Comparison of ENCODE assay signal across 11 cellular contexts in genomic region chr3:7876741-7877297, GRCh38.
DNase-seq lines count a peak whose midpoint lies in the region; ATAC-seq and TF ChIP-seq lines count a peak whose summit lies in the region.
"Had no signal": no experiment of that assay in that cellular context is flagged by ENCODE, and none has a peak within 500 bp of the region (broad histone marks: within the 10 kb centered on the region; RNA-seq: fewer than 3 reads in every experiment).

No MANE protein-coding gene starts in this region.

- no peaks in the 10 kb centered on the region for H3F3A ChIP-seq in Loucy (ENCODE audit: low read depth)

- H3K9ac ChIP-seq in Loucy (ENCODE audit: low read depth, low read length, poor library complexity, severe bottlenecking): no peak overlapping the region

- H3K9me2 ChIP-seq in Loucy (replicated peaks; ENCODE audit: low read depth, low read length): no peaks in the 10 kb centered on the region

- H3K27ac Mint-ChIP-seq in activated CD8-positive, alpha-beta T cell treated with anti-CD3 and anti-CD28 coated beads for 36 hours: peak overlapping the region; percentile 72
- H3K27ac Mint-ChIP-seq in stimulated activated naive B cell treated with anti-CD40 and anti-IgM and Interleukin-4, amounts not matched to agents 10 μg/mL and 1 μg/mL and 100 μg/mL, for 72 hours: no peak overlapping the region

- H4K20me1 ChIP-seq in Loucy (ENCODE audit: insufficient read depth, low read length, poor library complexity, severe bottlenecking): no peaks in the 10 kb centered on the region

- DNase-seq in activated CD8-positive, alpha-beta T cell treated with anti-CD3 and anti-CD28 coated beads for 36 hours: peak; percentile 50
- peak; percentile 5 to 35 (median 28) for DNase-seq in effector memory CD4-positive, alpha-beta T cell
- peak; percentile 9 to 21 (median 13) for DNase-seq in stimulated activated CD4-positive, alpha-beta T cell treated with anti-CD3 and anti-CD28 coated beads, TNF-alpha, amount 100 ng/mL, for 1 hour (ENCODE audit: low read depth in 3 of 3, low spot score in 1 of 3)
- no peak for DNase-seq in stimulated activated naive B cell treated with anti-CD40 and anti-IgM and Interleukin-4, amounts not matched to agents 10 μg/mL and 1 μg/mL and 100 μg/mL, for 72 hours
- no peak for DNase-seq in dedifferentiated amniotic fluid mesenchymal stem cell (ENCODE audit: extremely low spot score)
- DNase-seq: GOT3, SJCRH30, thyroid gland had no signal

- no peaks in the 10 kb centered on the region for H3K9me3 ChIP-seq in Loucy (ENCODE audit: insufficient read depth, low read depth, low read length)
- H3K9me3 ChIP-seq in effector memory CD4-positive, alpha-beta T cell (ENCODE audit: control insufficient read depth, low read length): no peaks in the 10 kb centered on the region
- H3K9me3 ChIP-seq: SJCRH30, thyroid gland had no signal

- peaks cover 10% of the 10 kb centered on the region for H3K4me1 ChIP-seq in Loucy (ENCODE audit: insufficient read depth, low read length, poor library complexity, severe bottlenecking)
- peaks cover 19% of the 10 kb centered on the region for H3K4me1 ChIP-seq in effector memory CD4-positive, alpha-beta T cell (ENCODE audit: control insufficient read depth, insufficient read depth, low read length, poor library complexity, severe bottlenecking)
- H3K4me1 ChIP-seq: SJCRH30 had no signal

- no peaks in the 10 kb centered on the region for H3K36me3 ChIP-seq in Loucy (ENCODE audit: insufficient read depth, low read length)
- H3K36me3 ChIP-seq in effector memory CD4-positive, alpha-beta T cell (ENCODE audit: control insufficient read depth, insufficient read depth, low read length): no peaks in the 10 kb centered on the region
- H3K36me3 ChIP-seq: SJCRH30, thyroid gland had no signal

- POLR2A ChIA-PET in activated CD8-positive, alpha-beta T cell treated with anti-CD3 and anti-CD28 coated beads for 36 hours (lab: Charles Lee): interaction anchor here (1.0 kb wide), 1 partner anchor 14 kb away, joined by 3 read pairs; no protein-coding TSS in a partner anchor

- peak overlapping the region; percentile 53 for H3K4me2 ChIP-seq in Loucy (ENCODE audit: low read depth, low read length, poor library complexity, severe bottlenecking)

- peaks cover 7% of the 10 kb centered on the region for H3K9me3 Mint-ChIP-seq in activated CD8-positive, alpha-beta T cell treated with anti-CD3 and anti-CD28 coated beads for 36 hours
- peaks cover 0 to 8% of the 10 kb centered on the region in 2 donors for H3K9me3 Mint-ChIP-seq in stimulated activated naive B cell treated with anti-CD40 and anti-IgM and Interleukin-4, amounts not matched to agents 10 μg/mL and 1 μg/mL and 100 μg/mL, for 72 hours

- H3K36me3 Mint-ChIP-seq in activated CD8-positive, alpha-beta T cell treated with anti-CD3 and anti-CD28 coated beads for 36 hours (ENCODE audit: low read depth): no peaks in the 10 kb centered on the region
- no peaks in the 10 kb centered on the region for H3K36me3 Mint-ChIP-seq in stimulated activated naive B cell treated with anti-CD40 and anti-IgM and Interleukin-4, amounts not matched to agents 10 μg/mL and 1 μg/mL and 100 μg/mL, for 72 hours

- H3K4me3 ChIP-seq in Loucy (ENCODE audit: low read length, poor library complexity, severe bottlenecking): no peak overlapping the region
- H3K4me3 ChIP-seq in effector memory CD4-positive, alpha-beta T cell (ENCODE audit: insufficient read depth, low read depth, low read length, poor library complexity, severe bottlenecking): no peak overlapping the region
- H3K4me3 ChIP-seq: SJCRH30, thyroid gland had no signal

- intact Hi-C loops in activated CD8-positive, alpha-beta T cell treated with anti-CD3 and anti-CD28 coated beads for 36 hours (cut with micrococcal nuclease): no loop called here

- H3K4me1 Mint-ChIP-seq in activated CD8-positive, alpha-beta T cell treated with anti-CD3 and anti-CD28 coated beads for 36 hours (ENCODE audit: low read depth): peaks cover 9% of the 10 kb centered on the region
- no peaks in the 10 kb centered on the region for H3K4me1 Mint-ChIP-seq in stimulated activated naive B cell treated with anti-CD40 and anti-IgM and Interleukin-4, amounts not matched to agents 10 μg/mL and 1 μg/mL and 100 μg/mL, for 72 hours

- ATAC-seq in activated CD8-positive, alpha-beta T cell treated with anti-CD3 and anti-CD28 coated beads for 36 hours: peak; percentile 89
- no peak for ATAC-seq in GM19397 (IDR thresholded peaks at IDR 0.05; ENCODE audit: unreplicated experiment)
- ATAC-seq in stimulated activated naive B cell treated with anti-CD40 and anti-IgM and Interleukin-4, amounts not matched to agents 10 μg/mL and 1 μg/mL and 100 μg/mL, for 72 hours (replicated peaks): no peak
- no peak for ATAC-seq in GM18861 (IDR thresholded peaks at IDR 0.05; ENCODE audit: unreplicated experiment)

- CTCF ChIA-PET in activated CD8-positive, alpha-beta T cell treated with anti-CD3 and anti-CD28 coated beads for 36 hours (lab: Charles Lee): no interaction called here

- H3K27me3 Mint-ChIP-seq in activated CD8-positive, alpha-beta T cell treated with anti-CD3 and anti-CD28 coated beads for 36 hours: no peaks in the 10 kb centered on the region
- no peaks in the 10 kb centered on the region for H3K27me3 Mint-ChIP-seq in stimulated activated naive B cell treated with anti-CD40 and anti-IgM and Interleukin-4, amounts not matched to agents 10 μg/mL and 1 μg/mL and 100 μg/mL, for 72 hours

- H3K79me2 ChIP-seq in Loucy (ENCODE audit: insufficient read depth, low read length): no peaks in the 10 kb centered on the region

- H3K4me3 Mint-ChIP-seq in activated CD8-positive, alpha-beta T cell treated with anti-CD3 and anti-CD28 coated beads for 36 hours: no peak overlapping the region
- no peak overlapping the region for H3K4me3 Mint-ChIP-seq in stimulated activated naive B cell treated with anti-CD40 and anti-IgM and Interleukin-4, amounts not matched to agents 10 μg/mL and 1 μg/mL and 100 μg/mL, for 72 hours

- H3K27me3 ChIP-seq in Loucy (ENCODE audit: insufficient read depth, low read length, poor library complexity, severe bottlenecking): peaks cover 44% of the 10 kb centered on the region
- H3K27me3 ChIP-seq in effector memory CD4-positive, alpha-beta T cell (replicated peaks; ENCODE audit: control insufficient read depth, insufficient read depth, low read length, poor library complexity, severe bottlenecking): no peaks in the 10 kb centered on the region
- H3K27me3 ChIP-seq: thyroid gland had no signal

- peak overlapping the region; percentile 35 for H3K27ac ChIP-seq in effector memory CD4-positive, alpha-beta T cell (ENCODE audit: insufficient read depth, low read length, poor library complexity, severe bottlenecking)
- H3K27ac ChIP-seq: SJCRH30, thyroid gland had no signal

- no peak for TF ChIP-seq CTCF in Loucy (conservative IDR thresholded peaks at IDR 0.05; ENCODE audit: low read length)
- no peak for TF ChIP-seq CTCF in activated CD8-positive, alpha-beta T cell treated with anti-CD3 and anti-CD28 coated beads for 36 hours (IDR thresholded peaks at IDR 0.05)

- H2AFZ ChIP-seq in Loucy (ENCODE audit: low read length): no peak overlapping the region

Comparison
In these comparisons a context has a peak if more than half of its experiments do, and no peak if none do; other contexts are left out.
1. DNase-seq: peak in activated CD8-positive, alpha-beta T cell treated with anti-CD3 and anti-CD28 coated beads for 36 hours (single experiment), effector memory CD4-positive, alpha-beta T cell (3 of 3) and stimulated activated CD4-positive, alpha-beta T cell treated with anti-CD3 and anti-CD28 coated beads, TNF-alpha, amount 100 ng/mL, for 1 hour (3 of 3); none in stimulated activated naive B cell treated with anti-CD40 and anti-IgM and Interleukin-4, amounts not matched to agents 10 μg/mL and 1 μg/mL and 100 μg/mL, for 72 hours (single experiment) and dedifferentiated amniotic fluid mesenchymal stem cell (single experiment).